In the genomic region with DNA sequence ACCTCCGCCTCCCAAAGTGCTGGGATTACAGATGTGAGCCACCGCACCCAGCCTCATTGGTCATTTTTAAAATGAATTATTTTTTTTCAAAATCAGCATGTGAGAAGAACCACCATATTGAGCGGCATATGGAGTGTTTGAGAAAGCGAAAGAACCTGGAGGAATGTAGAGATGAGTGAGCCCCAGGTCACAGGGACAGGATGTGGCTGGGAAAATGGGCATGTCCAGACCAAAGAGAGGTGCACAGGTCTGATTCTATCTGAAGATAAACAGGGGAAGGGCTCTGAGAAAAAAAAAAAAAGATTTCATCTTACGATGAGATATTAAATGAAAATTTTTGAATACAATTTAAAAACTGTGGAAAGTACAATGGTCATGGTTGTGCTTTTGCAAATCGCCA, we compare ENCODE assay signal across 4 cellular contexts. TPM values are rescaled to one million over a fixed set of nuclear protein-coding genes. Genes with fewer than 3 reads are reported as not detected.
"Had no signal": no experiment of that assay in that cellular context is flagged by ENCODE, and none has a peak within 500 bp of the region (broad histone marks: within the 10 kb centered on the region; RNA-seq: fewer than 3 reads in every experiment).

No MANE protein-coding gene starts in this region.

RNA-seq across cellular contexts. Expression of gene LAIR1, which starts 2.0 kb away (rescaled TPM):
- total RNA-seq: astrocyte had no signal

RNA-seq across cellular contexts. Expression of gene LILRA4, which starts 23.8 kb away (rescaled TPM):
- total RNA-seq: astrocyte, left colon, Right ventricle myocardium inferior, WTC11 had no signal

RNA-seq across cellular contexts. Expression of gene LILRA5, which starts 49.8 kb away (rescaled TPM):
- total RNA-seq: astrocyte, WTC11 had no signal
